ENCODE assay signal across 28 cellular contexts in the genomic region with DNA sequence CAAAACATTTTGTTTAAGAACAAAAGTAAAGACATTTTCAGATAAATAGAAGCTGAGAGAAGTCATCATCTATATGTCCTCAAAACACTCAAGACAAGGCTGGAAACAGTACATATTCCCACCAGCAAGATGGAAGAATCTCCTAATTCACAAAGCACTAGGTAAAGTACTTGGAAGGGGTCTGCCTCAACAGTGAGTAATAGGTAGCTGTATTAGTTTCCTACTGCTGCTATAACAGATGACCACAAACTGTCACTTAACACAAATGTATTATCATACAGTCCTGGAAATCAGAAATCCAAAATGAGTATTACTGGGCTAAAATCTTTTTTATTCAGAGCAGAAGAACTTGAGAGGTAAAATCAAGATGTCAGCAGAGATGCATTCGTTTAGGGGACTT.
"Had no signal": no experiment of that assay in that cellular context is flagged by ENCODE, and none has a peak within 500 bp of the region (broad histone marks: within the 10 kb centered on the region; RNA-seq: fewer than 3 reads in every experiment).

No MANE protein-coding gene starts in this region.

- H3K36me3 ChIP-seq: colonic mucosa, esophagus muscularis mucosa, esophagus squamous epithelium, gastrocnemius medialis, gastroesophageal sphincter, heart left ventricle, heart right ventricle had no signal

- H3K9me3 ChIP-seq: colonic mucosa had no signal

- H3K27me3 ChIP-seq: dorsolateral prefrontal cortex, foreskin keratinocyte, gastrocnemius medialis, hepatocyte had no signal

- FAIRE-seq: endometrium, endothelial cell of umbilical vein, frontal cortex had no signal

- H3K27ac ChIP-seq: colonic mucosa, coronary artery, dorsolateral prefrontal cortex, epithelial cell of prostate, esophagus muscularis mucosa, esophagus squamous epithelium, foreskin keratinocyte, gastrocnemius medialis, gastroesophageal sphincter, heart left ventricle, heart right ventricle, hepatocyte had no signal

- DNase-seq: colonic mucosa; cortex of kidney; dermis blood vessel endothelial cell; dorsolateral prefrontal cortex; effector CD4-positive, alpha-beta T cell; effector CD8-positive, alpha-beta T cell; effector memory CD4-positive, alpha-beta T cell; effector memory CD8-positive, alpha-beta T cell; endodermal cell; erythroblast; esophagus squamous epithelium; foreskin fibroblast; foreskin keratinocyte; foreskin melanocyte; gastrocnemius medialis; glutamatergic neuron; head of caudate nucleus; heart left ventricle; heart right ventricle had no signal

- H3K4me1 ChIP-seq: colonic mucosa, esophagus muscularis mucosa, esophagus squamous epithelium, foreskin keratinocyte, gastrocnemius medialis, gastroesophageal sphincter, heart left ventricle, heart right ventricle had no signal

- H3K79me2 ChIP-seq: hepatocyte had no signal

- ATAC-seq: effector memory CD8-positive, alpha-beta T cell; esophagus mucosa; foreskin keratinocyte; gastrocnemius medialis; gastroesophageal sphincter; heart left ventricle; heart right ventricle had no signal

- H3K4me2 ChIP-seq: hepatocyte had no signal

- H3K4me3 ChIP-seq: colonic mucosa, coronary artery, dorsolateral prefrontal cortex, esophagus muscularis mucosa, esophagus squamous epithelium, gastrocnemius medialis, gastroesophageal sphincter, heart left ventricle, heart right ventricle, hepatocyte had no signal

- H2AFZ ChIP-seq: hepatocyte had no signal
